8 cellular contexts compared by ENCODE assay signal in genomic region chr9:36407122-36407723, GRCh38. TPM values are rescaled to one million over a fixed set of nuclear protein-coding genes. Genes with fewer than 3 reads are reported as not detected.
A peak's percentile ranks its signal among the peaks of the same experiment; 100 is the strongest.
DNase-seq lines count a peak whose midpoint lies in the region; ATAC-seq and TF ChIP-seq lines count a peak whose summit lies in the region.

No MANE protein-coding gene starts in this region.

- no peak overlapping the region for H3K27ac ChIP-seq in esophagus squamous epithelium
- peak overlapping the region; percentile 14 for H3K27ac ChIP-seq in substantia nigra (ENCODE audit: low read depth, low read length, poor library complexity, severe bottlenecking)

- no peaks in the 10 kb centered on the region for H3K27me3 ChIP-seq in esophagus squamous epithelium

- intact Hi-C loops in esophagus squamous epithelium (cut with DNase I), result loop anchor here (5.0 kb wide), 1 partner anchor 150 kb away; no protein-coding TSS in a partner anchor
- intact Hi-C loops in natural killer cell (cut with micrococcal nuclease), result loop anchor here (1.0 to 5.0 kb wide), 4 partner anchors 43 to 322 kb away; no protein-coding TSS in a partner anchor

- no peaks in the 10 kb centered on the region for H3K9me3 Mint-ChIP-seq in natural killer cell

- no peaks in the 10 kb centered on the region for H3K27me3 Mint-ChIP-seq in natural killer cell (ENCODE audit: low read depth in 2 of 2)

- 38 to 42% methylated on average over 4 of the region's 4 CpGs for WGBS in esophagus squamous epithelium, 2 donors

- ATAC-seq in natural killer cell, result peak; percentile 93 to 98 (median 94)
- no peak for ATAC-seq in GM21825 (IDR thresholded peaks at IDR 0.05; ENCODE audit: unreplicated experiment)

- peak overlapping the region; percentile 25 to 67 for H3K27ac Mint-ChIP-seq in natural killer cell

- no peak overlapping the region for H3K4me3 Mint-ChIP-seq in natural killer cell

- no peak overlapping the region for H3K4me3 ChIP-seq in esophagus squamous epithelium

- no peaks in the 10 kb centered on the region for H3K9me3 ChIP-seq in esophagus squamous epithelium

- no peak for TF ChIP-seq POLR2A in esophagus squamous epithelium (IDR thresholded peaks at IDR 0.05)

- H3K36me3 Mint-ChIP-seq in natural killer cell, result no peaks in the 10 kb centered on the region

- TF ChIP-seq CTCF in esophagus squamous epithelium (IDR thresholded peaks at IDR 0.05), result peak; percentile 91 to 96 (median 94)
- peak; percentile 95 for TF ChIP-seq CTCF in natural killer cell (IDR thresholded peaks at IDR 0.05)

- DNase-seq in EH (ENCODE audit: low read depth) (peak; percentile 68), HuH-7.5 (ENCODE audit: low spot score) (peak; percentile 64), OCI-M1 (lab: John Stamatoyannopoulos, UW) (peak; percentile 81), esophagus squamous epithelium (lab: John Stamatoyannopoulos, UW) (no peak), natural killer cell (peak; percentile 43), substantia nigra (lab: John Stamatoyannopoulos, UW) (peak in 42 of 49 donors; percentile 3 to 70 (median 30))
- DNase-seq in activated T-cell treated with anti-CD3 and anti-CD28 coated beads, Interleukin-2, amount 50 U/mL, for 1 hour, result peak; percentile 61

- peaks cover 0 to 21% (median 4%) of the 10 kb centered on the region in 3 donors for H3K4me1 ChIP-seq in esophagus squamous epithelium

- no peaks in the 10 kb centered on the region for H3K36me3 ChIP-seq in esophagus squamous epithelium

- H3K4me1 Mint-ChIP-seq in natural killer cell, result peaks cover 11 to 16% of the 10 kb centered on the region in 2 donors

RNA-seq across cellular contexts. Expression of gene RNF38, which starts 7.2 kb away (rescaled TPM):
- total RNA-seq in esophagus squamous epithelium (10 to 100 TPM; 11.1 to 25.9 (median 13.5) TPM), natural killer cell (10 to 100 TPM; 70.9 to 90.0 (median 76.5) TPM)
